In genomic region chr6:145603424-145603833, GRCh38 we compare ENCODE assay signal across 5 cellular contexts.
"Had no signal": no experiment of that assay in that cellular context is flagged by ENCODE, and none has a peak within 500 bp of the region (broad histone marks: within the 10 kb centered on the region; RNA-seq: fewer than 3 reads in every experiment).

No MANE protein-coding gene starts in this region.

- DNase-seq: H9, HCEC 1CT, KBM-7 had no signal

- ATAC-seq: GM23338, HepG2 had no signal
